ENCODE assay signal across 20 cellular contexts in genomic region chr16:70659953-70660671, GRCh38. TPM values are rescaled to one million over a fixed set of nuclear protein-coding genes. Genes with fewer than 3 reads are reported as not detected.
"Had no signal": no experiment of that assay in that cellular context is flagged by ENCODE, and none has a peak within 500 bp of the region (broad histone marks: within the 10 kb centered on the region; RNA-seq: fewer than 3 reads in every experiment).

No MANE protein-coding gene starts in this region.

- H3K4me2 ChIP-seq: neural progenitor cell had no signal

- ATAC-seq: body of pancreas; gastroesophageal sphincter; left lung; mucosa of descending colon; naive thymus-derived CD4-positive, alpha-beta T cell; sciatic nerve had no signal

- H3K9me3 Mint-ChIP-seq: neural progenitor cell had no signal

- H3K27me3 ChIP-seq: body of pancreas, esophagus muscularis mucosa, gastroesophageal sphincter, heart left ventricle, left lung, neural progenitor cell, tibial artery, uterus had no signal

- H3K4me1 Mint-ChIP-seq: naive thymus-derived CD4-positive, alpha-beta T cell; neural progenitor cell had no signal

- H3K4me1 ChIP-seq: body of pancreas, left lung, neural progenitor cell, parathyroid adenoma had no signal

- H3K27ac Mint-ChIP-seq: activated naive CD8-positive, alpha-beta T cell; naive thymus-derived CD4-positive, alpha-beta T cell; neural progenitor cell had no signal

- H3K79me2 ChIP-seq: parathyroid adenoma had no signal

- H3K36me3 Mint-ChIP-seq: activated naive CD8-positive, alpha-beta T cell; naive thymus-derived CD4-positive, alpha-beta T cell; neural progenitor cell had no signal

- H2AFZ ChIP-seq: neural progenitor cell, parathyroid adenoma had no signal

- H3K4me3 ChIP-seq: body of pancreas, esophagus muscularis mucosa, gastroesophageal sphincter, heart left ventricle, left lung, mucosa of descending colon, neural progenitor cell, tibial artery, uterus had no signal

- H3K4me3 Mint-ChIP-seq: activated naive CD8-positive, alpha-beta T cell; naive thymus-derived CD4-positive, alpha-beta T cell; neural progenitor cell had no signal

- H3K27me3 Mint-ChIP-seq: activated naive CD8-positive, alpha-beta T cell; naive thymus-derived CD4-positive, alpha-beta T cell had no signal

- DNase-seq: activated CD4-positive, alpha-beta T cell treated with anti-CD3 and anti-CD28 coated beads for 1 hour; body of pancreas; caudate nucleus; heart left ventricle; kidney; left lung; mammary epithelial cell; mucosa of descending colon; naive thymus-derived CD4-positive, alpha-beta T cell; stimulated activated naive CD4-positive, alpha-beta T cell treated with Interleukin-2 at 50 U/mL for 16 hours; tibial artery; uterus; WERI-Rb-1 had no signal

- H3K36me3 ChIP-seq: neural progenitor cell, uterus had no signal

- H3K27ac ChIP-seq: body of pancreas, heart left ventricle, left lung, neural progenitor cell, parathyroid adenoma, WERI-Rb-1 had no signal

RNA-seq across cellular contexts. Expression of gene IL34, which starts 13.8 kb away (rescaled TPM):
- total RNA-seq: T-helper 2 cell treated with Interferon-gamma antibody and Interleukin-4, amounts not matched to agents 100 ng/mL and 5 ng/mL, for 36 hours had no signal
- polyA plus RNA-seq: naive thymus-derived CD4-positive, alpha-beta T cell had no signal

RNA-seq across cellular contexts. Expression of gene MTSS2, which starts 25.7 kb away (rescaled TPM):
- polyA plus RNA-seq: naive thymus-derived CD4-positive, alpha-beta T cell had no signal
